In genomic region chr15:39431371-39431770, GRCh38 we compare ENCODE assay signal across 19 cellular contexts.
DNase-seq lines count a peak whose midpoint lies in the region; ATAC-seq, FAIRE-seq and TF ChIP-seq lines count a peak whose summit lies in the region.
"Had no signal": no experiment of that assay in that cellular context is flagged by ENCODE, and none has a peak within 500 bp of the region (broad histone marks: within the 10 kb centered on the region; RNA-seq: fewer than 3 reads in every experiment).

No MANE protein-coding gene starts in this region.

- H3K9me3 ChIP-seq in endothelial cell of umbilical vein (replicated peaks; ENCODE audit: control insufficient read depth, insufficient read depth, low read length) (no peaks in the 10 kb centered on the region), osteoblast (ENCODE audit: low read depth, low read length) (no peaks in the 10 kb centered on the region)
- H3K9me3 ChIP-seq: Peyer's patch, SK-N-SH had no signal

- no TSS peak for BruUV-seq in endothelial cell of umbilical vein (replicated peaks; lab: Mats Ljungman, UMichigan)

- POLR2A ChIA-PET in endothelial cell of umbilical vein (lab: Charles Lee), result interaction anchor here (1.9 kb wide), 1 partner anchor 291 kb away, joined by 7 read pairs; no protein-coding TSS in a partner anchor

- H4K20me1 ChIP-seq in endothelial cell of umbilical vein (replicated peaks; ENCODE audit: control insufficient read depth, extremely low read depth, insufficient read depth, low read length), result no peaks in the 10 kb centered on the region
- no peaks in the 10 kb centered on the region for H4K20me1 ChIP-seq in osteoblast (ENCODE audit: insufficient read depth, low read length)

- DNase-seq in GM03348 (ENCODE audit: low spot score) (peak; percentile 22), RPMI7951 (ENCODE audit: low read depth) (peak; percentile 50), endothelial cell of umbilical vein (ENCODE audit: low read depth, low spot score) (no peak), osteoblast (ENCODE audit: insufficient read length, low spot score, missing footprints) (no peak), caudate nucleus (lab: John Stamatoyannopoulos, UW) (no peak), HuH-7 (ENCODE audit: low spot score) (no peak)
- DNase-seq: ACHN; Calu3; CD4-positive, alpha-beta T cell; DMS53; NCI-H1436 treated with DMSO at 0.1 percent for 48 hours; NCI-H2081; NCI-H510A treated with DMSO at 0.1 percent for 48 hours; NCI-H82; Peyer's patch; SHP77; SK-N-SH had no signal

- H2AFZ ChIP-seq in endothelial cell of umbilical vein (ENCODE audit: low read depth, low read length) (no peak overlapping the region), osteoblast (ENCODE audit: low read length) (no peak overlapping the region)

- H3K9ac ChIP-seq in endothelial cell of umbilical vein (replicated peaks; ENCODE audit: extremely low read depth, insufficient read depth, low read length), result no peak overlapping the region
- H3K9ac ChIP-seq: SK-N-SH had no signal

- H3K27ac ChIP-seq in endothelial cell of umbilical vein (ENCODE audit: insufficient read depth, low read depth, low read length), result peak overlapping the region; percentile 98
- H3K27ac ChIP-seq in osteoblast (ENCODE audit: low read depth, low read length), result peak overlapping the region; percentile 76
- H3K27ac ChIP-seq in caudate nucleus (ENCODE audit: low read depth, low read length), result no peak overlapping the region
- H3K27ac ChIP-seq: Peyer's patch had no signal

- H3K36me3 ChIP-seq in endothelial cell of umbilical vein (ENCODE audit: control insufficient read depth in 2 of 2, extremely low read depth in 1 of 2, insufficient read depth in 2 of 2, low read length in 2 of 2) (no peaks in the 10 kb centered on the region), osteoblast (ENCODE audit: insufficient read depth, low read length) (no peaks in the 10 kb centered on the region)
- H3K36me3 ChIP-seq: Peyer's patch had no signal

- intact Hi-C loops in endothelial cell of umbilical vein (cut with micrococcal nuclease), result loop anchor here (2.0 to 5.0 kb wide), 2 partner anchors 41 to 603 kb away; no protein-coding TSS in a partner anchor

- no peak for FAIRE-seq in endothelial cell of umbilical vein (lab: Jason Lieb, UNC)
- FAIRE-seq: GM19239 had no signal

- H3K4me1 ChIP-seq in endothelial cell of umbilical vein (ENCODE audit: control insufficient read depth, extremely low read depth, insufficient read depth, low read length) (peaks cover 60% of the 10 kb centered on the region), osteoblast (ENCODE audit: insufficient read depth, low read length) (peaks cover 49% of the 10 kb centered on the region)

- H3K4me3 ChIP-seq in endothelial cell of umbilical vein (replicated peaks in 1 of 3; ENCODE audit: insufficient read depth in 1 of 3, low read depth in 1 of 3, low read length in 3 of 3), result no peak overlapping the region
- H3K4me3 ChIP-seq in osteoblast (ENCODE audit: insufficient read depth, low read length), result no peak overlapping the region
- H3K4me3 ChIP-seq: Peyer's patch had no signal

- no peak for TF ChIP-seq POLR2A in endothelial cell of umbilical vein (IDR thresholded peaks at IDR 0.05; ENCODE audit: low read depth, low read length)

- dilution Hi-C loops in endothelial cell of umbilical vein (cut with MboI; ENCODE audit: extremely low pct_ligation_motif_present, low sequenced_read_pairs), result no loop called here

- H3K79me2 ChIP-seq in endothelial cell of umbilical vein (ENCODE audit: control insufficient read depth, insufficient read depth, low read length) (no peaks in the 10 kb centered on the region), osteoblast (ENCODE audit: insufficient read depth, low read length) (no peaks in the 10 kb centered on the region)

- no peak for TF ChIP-seq CTCF in endothelial cell of umbilical vein (IDR thresholded peaks at IDR 0.05; ENCODE audit: extremely low read depth in 1 of 2, insufficient read depth in 1 of 2, low read depth in 1 of 2, low read length in 2 of 2)
- TF ChIP-seq CTCF in osteoblast (IDR thresholded peaks at IDR 0.05; ENCODE audit: extremely low read depth, low read depth, low read length), result no peak

- H3K27me3 ChIP-seq in endothelial cell of umbilical vein (ENCODE audit: control insufficient read depth in 2 of 2, insufficient read depth in 2 of 2, low read length in 2 of 2) (no peaks in the 10 kb centered on the region), osteoblast (ENCODE audit: insufficient read depth, low read length) (no peaks in the 10 kb centered on the region)
- H3K27me3 ChIP-seq: Peyer's patch had no signal

- no peak overlapping the region for H3K4me2 ChIP-seq in endothelial cell of umbilical vein (ENCODE audit: insufficient read depth, low read length)
- no peak overlapping the region for H3K4me2 ChIP-seq in osteoblast (ENCODE audit: insufficient read depth, low read length)
- H3K4me2 ChIP-seq: SK-N-SH had no signal

- CTCF ChIA-PET in endothelial cell of umbilical vein (lab: Charles Lee), result interaction anchor here (1.3 to 2.8 kb wide), 7 partner anchors 19 to 724 kb away, joined by 3 to 19 read pairs (median 6); partner anchors contain the start of gene THBS1

- H3K9me1 ChIP-seq in endothelial cell of umbilical vein (replicated peaks; ENCODE audit: control insufficient read depth, extremely low read depth, insufficient read depth, low read length), result no peaks in the 10 kb centered on the region

- no peak for ATAC-seq in HG03520 (IDR thresholded peaks at IDR 0.05; ENCODE audit: unreplicated experiment)

TF ChIP-seq in endothelial cell of umbilical vein, 7 proteins besides CTCF, POLR2A, EP300 and RAD21:
- no peak for TF ChIP-seq MAX (IDR thresholded peaks at IDR 0.05; ENCODE audit: insufficient read depth, insufficient read length)
- no peak for TF ChIP-seq EZH2 (IDR thresholded peaks at IDR 0.05; ENCODE audit: borderline replicate concordance, low read depth, low read length, severe bottlenecking)
- TF ChIP-seq FOS (IDR thresholded peaks at IDR 0.05; ENCODE audit: borderline replicate concordance, insufficient read depth, low read length), result no peak
- no peak for TF ChIP-seq MYC (IDR thresholded peaks at IDR 0.05; ENCODE audit: low read depth, low read length)
- no peak for TF ChIP-seq JUN (IDR thresholded peaks at IDR 0.05; ENCODE audit: borderline replicate concordance, insufficient read depth, insufficient read length, low read depth)
- TF ChIP-seq GATA2 (IDR thresholded peaks at IDR 0.05; ENCODE audit: insufficient read depth, insufficient read length, low read depth, low read length), result no peak
- TF ChIP-seq POLR2AphosphoS5 (IDR thresholded peaks at IDR 0.05; ENCODE audit: insufficient read depth, low read depth, low read length), result no peak

Comparison
In these comparisons a context has a peak if more than half of its experiments do, and no peak if none do; other contexts are left out.
1. DNase-seq: peak in GM03348 (single experiment) and RPMI7951 (single experiment); none in endothelial cell of umbilical vein (single experiment), osteoblast (single experiment), caudate nucleus (0 of 61) and HuH-7 (single experiment).